ENCODE assay signal across 14 cellular contexts in genomic region chrX:16772460-16772859, GRCh38. TPM values are rescaled to one million over a fixed set of nuclear protein-coding genes. Genes with fewer than 3 reads are reported as not detected.
DNase-seq lines count a peak whose midpoint lies in the region; ATAC-seq, FAIRE-seq and TF ChIP-seq lines count a peak whose summit lies in the region.
"Had no signal": no experiment of that assay in that cellular context is flagged by ENCODE, and none has a peak within 500 bp of the region (broad histone marks: within the 10 kb centered on the region; RNA-seq: fewer than 3 reads in every experiment).

No MANE protein-coding gene starts in this region.

- no peaks in the 10 kb centered on the region for H3K9me1 ChIP-seq in K562 (ENCODE audit: control insufficient read depth, insufficient read depth, low read length)

- ATAC-seq in K562 (peak; percentile 77), HG03196 (IDR thresholded peaks at IDR 0.05; ENCODE audit: unreplicated experiment) (no peak), GM18870 (IDR thresholded peaks at IDR 0.05; ENCODE audit: unreplicated experiment) (no peak), esophagus mucosa (no peak)

- POLR2A ChIA-PET in A673 (lab: Charles Lee; ENCODE audit: low non-redundant PET), result no interaction called here
- POLR2A ChIA-PET in K562 (lab: Yijun Ruan, JAX), result interaction anchor here (1.0 to 2.0 kb wide), 8 partner anchors 9 to 57 kb away, joined by 3 to 35 read pairs (median 8); partner anchors contain the start of gene TXLNG

- WGBS in K562 (ENCODE audit: insufficient coverage, low coverage, missing lambda C conversion rate), result 80% methylated on average over 6 of the region's 6 CpGs
- WGBS in mesodermal cell (ENCODE audit: insufficient coverage in 2 of 2), 2 experiments, result 100% methylated on average over 2 of the region's 6 CpGs; no CpG with 5 or more reads in 1 of the 2 experiments
- WGBS in esophagus squamous epithelium, 2 donors, result 83 to 92% methylated on average over 4 to 6 of the region's 6 CpGs

- peak; percentile 74 for FAIRE-seq in K562 (lab: Jason Lieb, UNC)
- FAIRE-seq: GM12892 had no signal

- peak overlapping the region; percentile 98 for H2AFZ ChIP-seq in K562 (ENCODE audit: low read depth, low read length)

- peak overlapping the region; percentile 21 for H3K4me2 ChIP-seq in K562 (ENCODE audit: insufficient read depth, low read length)

- H3K79me2 ChIP-seq in K562 (ENCODE audit: control insufficient read depth, insufficient read depth, low read length), result no peaks in the 10 kb centered on the region

- CTCF ChIA-PET in A673 (lab: Charles Lee), result interaction anchor here (0.5 kb wide), 1 partner anchor 31 kb away, joined by 3 read pairs; no protein-coding TSS in a partner anchor
- CTCF ChIA-PET in K562 (lab: Yijun Ruan, JAX; ENCODE audit: low intra/inter-chr PET ratio), result no interaction called here

- in situ Hi-C loops in K562 (cut with MboI), result no loop called here

- BruUV-seq in A673 (replicated peaks; lab: Mats Ljungman, UMichigan) (no TSS peak), K562 (replicated peaks; lab: Mats Ljungman, UMichigan) (no TSS peak)

- no peak for TF ChIP-seq RAD21 in K562 (CRISPR knock-in tag; conservative IDR thresholded peaks at IDR 0.05 in 1 of 2, IDR thresholded peaks at IDR 0.05 in 1 of 2)

- H3K27ac ChIP-seq in A673 (ENCODE audit: low read depth, low read length, poor library complexity, severe bottlenecking) (peak overlapping the region; percentile 90), K562 (ENCODE audit: extremely low read depth, low read depth, low read length) (peak overlapping the region; percentile 99), mesodermal cell (ENCODE audit: low read depth, low read length, severe bottlenecking) (peak overlapping the region; percentile 99), esophagus squamous epithelium (no peak overlapping the region)

- no peak for TF ChIP-seq POLR2A in K562 (conservative IDR thresholded peaks at IDR 0.05)
- TF ChIP-seq POLR2A in esophagus squamous epithelium (IDR thresholded peaks at IDR 0.05), result no peak

- DNase-seq in A673 (ENCODE audit: low spot score), result peak; percentile 36
- DNase-seq in HT-29 (ENCODE audit: low spot score), result peak; percentile 42
- DNase-seq in K562 (ENCODE audit: extremely low read depth in 1 of 4, low spot score in 3 of 4), result peak in 2 of 4 experiments; percentile 39 to 60
- DNase-seq in esophagus squamous epithelium (lab: John Stamatoyannopoulos, UW), result no peak
- DNase-seq: activated gamma-delta T cell; effector CD8-positive, alpha-beta T cell; NCI-H524 treated with DMSO at 0.1 percent for 48 hours; stimulated activated CD4-positive, alpha-beta T cell treated with anti-CD3 and anti-CD28 coated beads, Interleukin-1b, Interleukin-23, amount 100 ng/mL, for 48 hours had no signal

- H3K9me3 ChIP-seq in A673 (ENCODE audit: low read depth, low read length, poor library complexity, severe bottlenecking) (no peaks in the 10 kb centered on the region), K562 (replicated peaks; ENCODE audit: control insufficient read depth, insufficient read depth, low read depth, low read length) (no peaks in the 10 kb centered on the region), mesodermal cell (ENCODE audit: control insufficient read depth, low read length) (no peaks in the 10 kb centered on the region), esophagus squamous epithelium (no peaks in the 10 kb centered on the region)

- H3K9ac ChIP-seq in K562 (ENCODE audit: insufficient read depth in 1 of 2, low read depth in 2 of 2, low read length in 2 of 2), result peak overlapping the region in 1 of 2 experiments; percentile 93; a peak in 2 of 4 replicates

- H3K36me3 ChIP-seq in A673 (ENCODE audit: insufficient read depth, low read length, poor library complexity, severe bottlenecking), result no peaks in the 10 kb centered on the region
- no peaks in the 10 kb centered on the region for H3K36me3 ChIP-seq in K562 (ENCODE audit: control insufficient read depth, insufficient read depth, low read length)
- no peaks in the 10 kb centered on the region for H3K36me3 ChIP-seq in mesodermal cell (ENCODE audit: control insufficient read depth, insufficient read depth, low read length)
- H3K36me3 ChIP-seq in esophagus squamous epithelium, result no peaks in the 10 kb centered on the region

- no peak overlapping the region for H3K4me3 ChIP-seq in A673 (ENCODE audit: low read depth, low read length, poor library complexity, severe bottlenecking)
- no peak overlapping the region for H3K4me3 ChIP-seq in K562
- no peak overlapping the region for H3K4me3 ChIP-seq in mesodermal cell (ENCODE audit: extremely low read depth, insufficient read depth, low read length, poor library complexity, severe bottlenecking)
- no peak overlapping the region for H3K4me3 ChIP-seq in esophagus squamous epithelium

- intact Hi-C loops in A673 (cut with micrococcal nuclease; ENCODE audit: unreplicated experiment), result no loop called here
- intact Hi-C loops in K562 (cut with micrococcal nuclease), result no loop called here
- intact Hi-C loops in esophagus squamous epithelium (cut with DNase I), result no loop called here

- TF ChIP-seq CTCF in A673 (conservative IDR thresholded peaks at IDR 0.05; ENCODE audit: low read depth, low read length) (no peak), K562 (IDR thresholded peaks at IDR 0.05 in 2 of 3, conservative IDR thresholded peaks at IDR 0.05 in 1 of 3; ENCODE audit: insufficient read depth in 2 of 3, low read depth in 1 of 3, low read length in 3 of 3) (no peak), esophagus squamous epithelium (IDR thresholded peaks at IDR 0.05) (no peak)

- H4K20me1 ChIP-seq in K562 (replicated peaks; ENCODE audit: control insufficient read depth, insufficient read depth, low read length), result no peaks in the 10 kb centered on the region

- H3K4me1 ChIP-seq in A673 (ENCODE audit: insufficient read depth, low read length, poor library complexity, severe bottlenecking) (no peaks in the 10 kb centered on the region), K562 (replicated peaks in 1 of 2; ENCODE audit: control insufficient read depth in 2 of 2, insufficient read depth in 2 of 2, low read length in 2 of 2) (peaks cover 0 to 3% of the 10 kb centered on the region in 2 experiments; a peak in 3 of 5 replicates), mesodermal cell (ENCODE audit: control insufficient read depth, insufficient read depth, low read length, poor library complexity, severe bottlenecking) (no peaks in the 10 kb centered on the region), esophagus squamous epithelium (no peaks in the 10 kb centered on the region)

- no peak for TF ChIP-seq EP300 in K562 (IDR thresholded peaks at IDR 0.05; ENCODE audit: low read length)

- H3K27me3 ChIP-seq in A673 (replicated peaks; ENCODE audit: insufficient read depth, low read depth, low read length, poor library complexity), result no peaks in the 10 kb centered on the region
- H3K27me3 ChIP-seq in K562 (ENCODE audit: control insufficient read depth in 2 of 2, insufficient read depth in 2 of 2, low read length in 2 of 2), result no peaks in the 10 kb centered on the region
- H3K27me3 ChIP-seq in esophagus squamous epithelium, result no peaks in the 10 kb centered on the region
- H3K27me3 ChIP-seq: foreskin keratinocyte had no signal

RNA-seq across cellular contexts. Expression of gene TXLNG, which starts 13.8 kb away (rescaled TPM):
- total RNA-seq in A673 (2021) (23.7 and 25.7 TPM in 2 replicates), K562 (2014; rRNA removed) (23.7 and 23.8 TPM in 2 replicates), K562 (2014; rRNA removed; fragmentation: Illumina TruSeq; extraction: Trizol) (35.8 and 38.9 TPM in 2 replicates), K562 (2015; rRNA removed; fragmentation: Illumina TruSeq; extraction: Trizol) (30.5 and 32.1 TPM in 2 replicates), K562 (2021) (27.1 and 27.9 TPM in 2 replicates), esophagus squamous epithelium (10 to 100 TPM in 2 of 4 donors, 1 to 10 TPM in 2; 6.4 to 14.9 (median 10.9) TPM), esophagus mucosa (8.5 TPM)
- total RNA-seq in HT-29 (2014; rRNA removed; shearing (Covaris generic)), result 16.9 and 17.6 TPM in 2 replicates
- total RNA-seq in K562 (2011; cell fraction: chromatin; rRNA removed; ENCODE audit: low replicate concordance), result 10.2 and 35.1 TPM in 2 replicates
- total RNA-seq in K562 (2011; cell fraction: nucleolus; rRNA removed), result 6.0 and 10.1 TPM in 2 replicates
- total RNA-seq in K562 (2011; cell fraction: nucleoplasm; rRNA removed), result 18.3 and 28.6 TPM in 2 replicates
- polyA plus RNA-seq in K562 (2011; rRNA removed) (27.3 and 41.4 TPM in 2 replicates), K562 (2014; fragmentation: Illumina TruSeq; extraction: Trizol) (36.6 and 47.0 TPM in 2 replicates), K562 (2014; fragmentation: Nextera tagmentation; extraction: Ambion mirVana) (10 to 100 TPM; 13.1 to 21.4 TPM), K562 (2014; rRNA removed) (31.6 TPM in 2 replicates)
- polyA plus RNA-seq in K562 (2011; cell fraction: cytosol; rRNA removed), result 10.5 and 17.0 TPM in 2 replicates
- 27.6 and 31.8 TPM in 2 replicates for polyA plus RNA-seq in K562 (2011; cell fraction: nucleus; rRNA removed)
- 17.5 and 21.7 TPM in 2 replicates for polyA plus RNA-seq in K562 (2012)
- polyA minus RNA-seq in K562 (2011; rRNA and poly(A)+ RNA removed), result 21.9 and 27.9 TPM in 2 replicates
- 7.4 and 12.7 TPM in 2 replicates for polyA minus RNA-seq in K562 (2011; cell fraction: cytosol; rRNA and poly(A)+ RNA removed)
- 7.1 and 10.2 TPM in 2 replicates for polyA minus RNA-seq in K562 (2011; cell fraction: nucleus; rRNA and poly(A)+ RNA removed)
- 9.3 TPM for polyA plus RNA-seq in mesodermal cell (2013, experiment 1 of 2)
- 10.5 TPM for polyA plus RNA-seq in mesodermal cell (2013, experiment 2 of 2)

RNA-seq across cellular contexts. Expression of gene SYAP1, which starts 53.0 kb away (rescaled TPM):
- total RNA-seq in A673 (2021) (36.4 and 41.8 TPM in 2 replicates), K562 (2014; rRNA removed) (35.3 and 39.9 TPM in 2 replicates), K562 (2014; rRNA removed; fragmentation: Illumina TruSeq; extraction: Trizol) (31.6 and 38.9 TPM in 2 replicates), K562 (2015; rRNA removed; fragmentation: Illumina TruSeq; extraction: Trizol) (32.6 and 34.4 TPM in 2 replicates), K562 (2021) (26.0 and 31.5 TPM in 2 replicates), esophagus squamous epithelium (10 to 100 TPM; 16.2 to 22.8 (median 18.2) TPM), esophagus mucosa (23.2 TPM)
- 32.5 and 33.5 TPM in 2 replicates for total RNA-seq in HT-29 (2014; rRNA removed; shearing (Covaris generic))
- 13.0 and 16.8 TPM in 2 replicates for total RNA-seq in K562 (2011; cell fraction: chromatin; rRNA removed; ENCODE audit: low replicate concordance)
- 6.3 and 7.5 TPM in 2 replicates for total RNA-seq in K562 (2011; cell fraction: nucleolus; rRNA removed)
- 8.1 and 15.3 TPM in 2 replicates for total RNA-seq in K562 (2011; cell fraction: nucleoplasm; rRNA removed)
- polyA plus RNA-seq in K562 (2011; rRNA removed) (11.8 and 13.7 TPM in 2 replicates), K562 (2014; fragmentation: Illumina TruSeq; extraction: Trizol) (20.3 and 21.3 TPM in 2 replicates), K562 (2014; fragmentation: Nextera tagmentation; extraction: Ambion mirVana) (1 to 10 TPM; 5.7 to 6.8 TPM), K562 (2014; rRNA removed) (27.5 and 27.6 TPM in 2 replicates)
- 5.8 and 9.3 TPM in 2 replicates for polyA plus RNA-seq in K562 (2011; cell fraction: cytosol; rRNA removed)
- 3.7 and 3.9 TPM in 2 replicates for polyA plus RNA-seq in K562 (2011; cell fraction: nucleus; rRNA removed)
- polyA plus RNA-seq in K562 (2012), result 18.5 and 20.3 TPM in 2 replicates
- polyA minus RNA-seq in K562 (2011; rRNA and poly(A)+ RNA removed), result 20.4 and 23.5 TPM in 2 replicates
- polyA minus RNA-seq in K562 (2011; cell fraction: cytosol; rRNA and poly(A)+ RNA removed), result 9.0 and 10.1 TPM in 2 replicates
- polyA minus RNA-seq in K562 (2011; cell fraction: nucleus; rRNA and poly(A)+ RNA removed), result 4.3 and 8.3 TPM in 2 replicates
- 20.8 TPM for polyA plus RNA-seq in mesodermal cell (2013, experiment 1 of 2)
- polyA plus RNA-seq in mesodermal cell (2013, experiment 2 of 2), result 24.5 TPM

RNA-seq across cellular contexts. Expression of gene CTPS2, which starts 60.0 kb away (rescaled TPM):
- total RNA-seq in A673 (2021), result 15.6 and 20.5 TPM in 2 replicates
- 6.8 and 7.5 TPM in 2 replicates for total RNA-seq in HT-29 (2014; rRNA removed; shearing (Covaris generic))
- total RNA-seq in K562 (2011; cell fraction: chromatin; rRNA removed; ENCODE audit: low replicate concordance), result 23.6 and 36.1 TPM in 2 replicates
- 12.7 and 13.6 TPM in 2 replicates for total RNA-seq in K562 (2011; cell fraction: nucleolus; rRNA removed)
- 23.6 and 24.4 TPM in 2 replicates for total RNA-seq in K562 (2011; cell fraction: nucleoplasm; rRNA removed)
- 12.7 and 15.8 TPM in 2 replicates for total RNA-seq in K562 (2014; rRNA removed)
- 17.6 and 19.3 TPM in 2 replicates for total RNA-seq in K562 (2014; rRNA removed; fragmentation: Illumina TruSeq; extraction: Trizol)
- 18.5 and 19.5 TPM in 2 replicates for total RNA-seq in K562 (2015; rRNA removed; fragmentation: Illumina TruSeq; extraction: Trizol)
- 13.9 and 14.1 TPM in 2 replicates for total RNA-seq in K562 (2021)
- polyA plus RNA-seq in K562 (2011; rRNA removed), result 13.4 and 18.2 TPM in 2 replicates
- 5.6 and 9.3 TPM in 2 replicates for polyA plus RNA-seq in K562 (2011; cell fraction: cytosol; rRNA removed)
- polyA plus RNA-seq in K562 (2011; cell fraction: nucleus; rRNA removed), result 8.3 and 10.2 TPM in 2 replicates
- 11.8 and 16.0 TPM in 2 replicates for polyA plus RNA-seq in K562 (2012)
- 12.6 and 14.8 TPM in 2 replicates for polyA plus RNA-seq in K562 (2014; fragmentation: Illumina TruSeq; extraction: Trizol)
- 1 to 10 TPM; 5.4 to 6.6 TPM for polyA plus RNA-seq in K562 (2014; fragmentation: Nextera tagmentation; extraction: Ambion mirVana)
- 9.8 and 12.3 TPM in 2 replicates for polyA plus RNA-seq in K562 (2014; rRNA removed)
- polyA minus RNA-seq in K562 (2011; rRNA and poly(A)+ RNA removed), result 30.5 and 30.7 TPM in 2 replicates
- polyA minus RNA-seq in K562 (2011; cell fraction: cytosol; rRNA and poly(A)+ RNA removed), result 9.7 and 13.1 TPM in 2 replicates
- 7.5 and 14.2 TPM in 2 replicates for polyA minus RNA-seq in K562 (2011; cell fraction: nucleus; rRNA and poly(A)+ RNA removed)
- 20.1 TPM for polyA plus RNA-seq in mesodermal cell (2013, experiment 1 of 2)
- polyA plus RNA-seq in mesodermal cell (2013, experiment 2 of 2), result 20.0 TPM
- 1 to 10 TPM; 4.1 to 9.7 (median 6.3) TPM for total RNA-seq in esophagus squamous epithelium
- total RNA-seq in esophagus mucosa, result 4.8 TPM

Comparison
In these comparisons a context has a peak if more than half of its experiments do, and no peak if none do; other contexts are left out.
1. H3K27ac ChIP-seq: peak in A673 (single experiment), K562 (single experiment) and mesodermal cell (single experiment); none in esophagus squamous epithelium (0 of 4).